19 cellular contexts compared by ENCODE assay signal in the genomic region with DNA sequence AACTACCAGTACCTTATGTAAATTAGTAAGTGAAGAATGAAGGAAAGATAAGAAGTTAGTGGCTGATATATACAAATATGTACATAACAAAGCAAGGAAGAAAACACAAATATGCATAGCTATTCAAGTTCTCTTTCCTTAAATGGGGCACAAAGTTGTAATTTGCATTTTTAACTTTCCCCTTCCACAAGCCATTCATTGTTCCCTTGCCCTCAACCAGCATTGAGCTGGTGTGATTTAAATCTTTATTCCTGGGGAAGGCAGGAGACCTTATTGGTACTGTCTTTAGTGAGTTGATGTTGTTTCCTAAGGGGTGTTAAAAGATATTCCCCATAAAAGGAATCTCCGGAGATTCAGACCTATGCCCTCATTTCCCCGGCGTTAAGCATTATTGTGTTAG.
"Had no signal": no experiment of that assay in that cellular context is flagged by ENCODE, and none has a peak within 500 bp of the region (broad histone marks: within the 10 kb centered on the region; RNA-seq: fewer than 3 reads in every experiment).

No MANE protein-coding gene starts in this region.

- H3K27ac ChIP-seq: foreskin keratinocyte, hepatocyte, left ventricle myocardium inferior, lower lobe of right lung, pancreas, stomach, thoracic aorta, transverse colon had no signal

- FAIRE-seq: pancreas, small intestine had no signal

- H3K4me1 ChIP-seq: foreskin keratinocyte, left ventricle myocardium inferior, lower lobe of right lung, pancreas, stomach, transverse colon had no signal

- DNase-seq: erythroblast; foreskin keratinocyte; head of caudate nucleus; islet precursor cell; left cardiac atrium; left ventricle myocardium inferior; lower lobe of right lung; natural killer cell; occipital lobe; pancreas; right cardiac atrium; small intestine; stimulated activated CD4-positive, alpha-beta T cell treated with anti-CD3 and anti-CD28 coated beads, Interleukin-12 subunit alpha, Interleukin-12 subunit beta, amount 100 ng/mL, for 4 hours; stimulated activated naive CD4-positive, alpha-beta T cell; stomach; substantia nigra; transverse colon had no signal

- H3K36me3 ChIP-seq: left ventricle myocardium inferior, lower lobe of right lung, pancreas, stomach, thoracic aorta, transverse colon had no signal

- H3K27me3 ChIP-seq: foreskin keratinocyte, hepatocyte, pancreas, stomach, transverse colon had no signal

- H3K9me3 ChIP-seq: left ventricle myocardium inferior, lower lobe of right lung, pancreas, stomach, thoracic aorta, transverse colon had no signal

- H3K4me3 ChIP-seq: hepatocyte, left ventricle myocardium inferior, lower lobe of right lung, pancreas, stomach, thoracic aorta, transverse colon had no signal
